Comparison of ENCODE assay signal across 8 cellular contexts in genomic region chrX:151396042-151396826, GRCh38. TPM values are rescaled to one million over a fixed set of nuclear protein-coding genes. Genes with fewer than 3 reads are reported as not detected.
DNase-seq lines count a peak whose midpoint lies in the region; ATAC-seq and TF ChIP-seq lines count a peak whose summit lies in the region.

No MANE protein-coding gene starts in this region.

- H3K4me2 ChIP-seq in OCI-LY1 (ENCODE audit: low read length), result peak overlapping the region; percentile 97

- H3K4me3 ChIP-seq in BE2C (ENCODE audit: low read depth, low read length), result peak overlapping the region; percentile 62
- H3K4me3 ChIP-seq in OCI-LY1 (ENCODE audit: low read depth, low read length, poor library complexity, severe bottlenecking), result peak overlapping the region; percentile 99

- H3K4me1 ChIP-seq in BE2C, result no peaks in the 10 kb centered on the region
- H3K4me1 ChIP-seq in OCI-LY1 (ENCODE audit: insufficient read depth, low read length, severe bottlenecking), result peaks cover 61% of the 10 kb centered on the region

- H3K9me2 ChIP-seq in OCI-LY1 (ENCODE audit: low read depth, low read length), result no peaks in the 10 kb centered on the region

- ATAC-seq in GM19043 (IDR thresholded peaks at IDR 0.05; ENCODE audit: low read depth, unreplicated experiment) (peak; percentile 26), HG03342 (IDR thresholded peaks at IDR 0.05; ENCODE audit: unreplicated experiment) (peak; percentile 15)

- no peaks in the 10 kb centered on the region for H3K36me3 ChIP-seq in BE2C
- peaks cover 5% of the 10 kb centered on the region for H3K36me3 ChIP-seq in OCI-LY1 (ENCODE audit: insufficient read depth, low read length)

- peaks cover 42% of the 10 kb centered on the region for H3K79me2 ChIP-seq in OCI-LY1 (ENCODE audit: insufficient read depth, low read length)

- H3K9ac ChIP-seq in OCI-LY1 (ENCODE audit: low read length), result peak overlapping the region; percentile 99

- no peak overlapping the region for H2AFZ ChIP-seq in OCI-LY1 (ENCODE audit: low read length)

- peaks cover 66% of the 10 kb centered on the region for H3K4me1 Mint-ChIP-seq in activated naive CD4-positive, alpha-beta T cell treated with anti-CD3 and anti-CD28 coated beads, Interleukin-2, amount 10 ng/mL, durations not matched to agents 7 days and 5 days
- H3K4me1 Mint-ChIP-seq in glutamatergic neuron (ENCODE audit: low read depth, unreplicated experiment) (peaks cover 8% of the 10 kb centered on the region), progenitor cell of endocrine pancreas (ENCODE audit: low read depth) (peaks cover 19% of the 10 kb centered on the region)

- H3K9me3 Mint-ChIP-seq in activated naive CD4-positive, alpha-beta T cell treated with anti-CD3 and anti-CD28 coated beads, Interleukin-2, amount 10 ng/mL, durations not matched to agents 7 days and 5 days, result no peaks in the 10 kb centered on the region
- H3K9me3 Mint-ChIP-seq in glutamatergic neuron (ENCODE audit: unreplicated experiment) (peaks cover 2% of the 10 kb centered on the region), progenitor cell of endocrine pancreas (ENCODE audit: low read depth) (peaks cover 17% of the 10 kb centered on the region)

- H3K36me3 Mint-ChIP-seq in activated naive CD4-positive, alpha-beta T cell treated with anti-CD3 and anti-CD28 coated beads, Interleukin-2, amount 10 ng/mL, durations not matched to agents 7 days and 5 days, result peaks cover 9% of the 10 kb centered on the region
- H3K36me3 Mint-ChIP-seq in glutamatergic neuron (ENCODE audit: unreplicated experiment) (no peaks in the 10 kb centered on the region), progenitor cell of endocrine pancreas (ENCODE audit: insufficient read depth) (no peaks in the 10 kb centered on the region)

- H3K27me3 Mint-ChIP-seq in activated naive CD4-positive, alpha-beta T cell treated with anti-CD3 and anti-CD28 coated beads, Interleukin-2, amount 10 ng/mL, durations not matched to agents 7 days and 5 days, result no peaks in the 10 kb centered on the region
- no peaks in the 10 kb centered on the region for H3K27me3 Mint-ChIP-seq in glutamatergic neuron (ENCODE audit: unreplicated experiment)
- H3K27me3 Mint-ChIP-seq in progenitor cell of endocrine pancreas, result no peaks in the 10 kb centered on the region

- TF ChIP-seq CTCF in BE2C (IDR thresholded peaks at IDR 0.05; ENCODE audit: low read depth, low read length), result no peak
- TF ChIP-seq CTCF in OCI-LY1 (IDR thresholded peaks at IDR 0.05; ENCODE audit: low read length), result no peak
- TF ChIP-seq CTCF in glutamatergic neuron (IDR thresholded peaks at IDR 0.05; ENCODE audit: partially characterized antibody, unreplicated experiment), result no peak
- TF ChIP-seq CTCF in progenitor cell of endocrine pancreas (IDR thresholded peaks at IDR 0.05; ENCODE audit: unreplicated experiment), result no peak

- no peaks in the 10 kb centered on the region for H4K20me1 ChIP-seq in OCI-LY1 (ENCODE audit: insufficient read depth, low read length)

- H3K27ac Mint-ChIP-seq in activated naive CD4-positive, alpha-beta T cell treated with anti-CD3 and anti-CD28 coated beads, Interleukin-2, amount 10 ng/mL, durations not matched to agents 7 days and 5 days, result peak overlapping the region; percentile 95
- H3K27ac Mint-ChIP-seq in glutamatergic neuron (ENCODE audit: unreplicated experiment), result peak overlapping the region; percentile 90
- H3K27ac Mint-ChIP-seq in progenitor cell of endocrine pancreas, result peak overlapping the region; percentile 98

- DNase-seq in BE2C, result no peak
- DNase-seq in activated naive CD4-positive, alpha-beta T cell treated with anti-CD3 and anti-CD28 coated beads, Interleukin-2, amount 10 ng/mL, durations not matched to agents 7 days and 5 days, result peak; percentile 45
- no peak for DNase-seq in glutamatergic neuron
- no peak for DNase-seq in progenitor cell of endocrine pancreas (ENCODE audit: low spot score, unreplicated experiment)
- DNase-seq in mucosa of gallbladder (ENCODE audit: low spot score), result no peak

- no peaks in the 10 kb centered on the region for H3F3A ChIP-seq in OCI-LY1 (ENCODE audit: insufficient read depth, low read length)

- peak overlapping the region; percentile 79 for H3K4me3 Mint-ChIP-seq in activated naive CD4-positive, alpha-beta T cell treated with anti-CD3 and anti-CD28 coated beads, Interleukin-2, amount 10 ng/mL, durations not matched to agents 7 days and 5 days
- H3K4me3 Mint-ChIP-seq in glutamatergic neuron (ENCODE audit: unreplicated experiment) (peak overlapping the region; percentile 83), progenitor cell of endocrine pancreas (ENCODE audit: low read depth) (peak overlapping the region; percentile 80)

- CTCF ChIA-PET in activated naive CD4-positive, alpha-beta T cell treated with anti-CD3 and anti-CD28 coated beads, Interleukin-2, amount 10 ng/mL, durations not matched to agents 7 days and 5 days (lab: Charles Lee), result no interaction called here

- H3K27me3 ChIP-seq in BE2C (no peaks in the 10 kb centered on the region), OCI-LY1 (ENCODE audit: insufficient read depth, low read length) (no peaks in the 10 kb centered on the region)

- no peaks in the 10 kb centered on the region for H3K9me3 ChIP-seq in BE2C
- H3K9me3 ChIP-seq in OCI-LY1 (ENCODE audit: low read length), result no peaks in the 10 kb centered on the region

- H3K27ac ChIP-seq in OCI-LY1 (ENCODE audit: low read depth, low read length, poor library complexity, severe bottlenecking), result peak overlapping the region; percentile 97

RNA-seq across cellular contexts. Expression of gene VMA21, which starts 0.8 kb away (rescaled TPM):
- polyA plus RNA-seq in BE2C (2012; ENCODE audit: insufficient read depth, insufficient read length, low read depth), result 8.2 TPM
- total RNA-seq in glutamatergic neuron (ENCODE audit: unreplicated experiment), result 28.7 TPM
- 36.1 and 41.6 TPM in 2 replicates for total RNA-seq in progenitor cell of endocrine pancreas
- total RNA-seq in mucosa of gallbladder, result 20.9 TPM
